In genomic region chr4:80183196-80184052, GRCh38 we compare ENCODE assay signal across 8 cellular contexts. TPM values are rescaled to one million over a fixed set of nuclear protein-coding genes. Genes with fewer than 3 reads are reported as not detected.
DNase-seq lines count a peak whose midpoint lies in the region; ATAC-seq and TF ChIP-seq lines count a peak whose summit lies in the region.

No MANE protein-coding gene starts in this region.

- peak; percentile 41 for ATAC-seq in GM19328 (IDR thresholded peaks at IDR 0.05; ENCODE audit: unreplicated experiment)
- peak; percentile 41 for ATAC-seq in HG03521 (IDR thresholded peaks at IDR 0.05; ENCODE audit: unreplicated experiment)
- peak; percentile 37 for ATAC-seq in activated CD8-positive, alpha-beta T cell treated with anti-CD3 and anti-CD28 coated beads for 36 hours

- H3K4me3 ChIP-seq in AG04450 (ENCODE audit: low read depth, low read length) (peak overlapping the region; percentile 90), fibroblast of villous mesenchyme (ENCODE audit: low read depth, low read length) (peak overlapping the region; percentile 71)

- intact Hi-C loops in activated CD8-positive, alpha-beta T cell treated with anti-CD3 and anti-CD28 coated beads for 36 hours (cut with micrococcal nuclease): loop anchor here (2.0 to 5.0 kb wide), 3 partner anchors 17 to 176 kb away; no protein-coding TSS in a partner anchor

- CTCF ChIA-PET in AG04450 (lab: Charles Lee): interaction anchor here (0.6 to 10.3 kb wide), 19 partner anchors 9 to 1075 kb away, joined by 3 to 82 read pairs (median 4); partner anchors contain the start of genes ANTXR2 and PRDM8
- CTCF ChIA-PET in activated CD8-positive, alpha-beta T cell treated with anti-CD3 and anti-CD28 coated beads for 36 hours (lab: Charles Lee): interaction anchor here (0.6 to 11.8 kb wide), 28 partner anchors 11 to 1231 kb away, joined by 3 to 153 read pairs (median 4); partner anchors contain the start of gene ANTXR2

- TF ChIP-seq CTCF in AG04450 (IDR thresholded peaks at IDR 0.05; ENCODE audit: low read depth, low read length): no peak
- no peak for TF ChIP-seq CTCF in activated CD8-positive, alpha-beta T cell treated with anti-CD3 and anti-CD28 coated beads for 36 hours (IDR thresholded peaks at IDR 0.05)
- TF ChIP-seq CTCF in fibroblast of villous mesenchyme (IDR thresholded peaks at IDR 0.05; ENCODE audit: insufficient read depth, low read depth, low read length): no peak
- no peak for TF ChIP-seq CTCF in osteocyte (IDR thresholded peaks at IDR 0.05)

- peaks cover 52% of the 10 kb centered on the region for H3K4me1 Mint-ChIP-seq in activated CD8-positive, alpha-beta T cell treated with anti-CD3 and anti-CD28 coated beads for 36 hours (ENCODE audit: low read depth)
- peaks cover 25% of the 10 kb centered on the region for H3K4me1 Mint-ChIP-seq in osteocyte (ENCODE audit: unreplicated experiment)

- H3K36me3 Mint-ChIP-seq in activated CD8-positive, alpha-beta T cell treated with anti-CD3 and anti-CD28 coated beads for 36 hours (ENCODE audit: low read depth): peaks cover 8% of the 10 kb centered on the region
- no peaks in the 10 kb centered on the region for H3K36me3 Mint-ChIP-seq in osteocyte (ENCODE audit: unreplicated experiment)

- H3K27me3 ChIP-seq in AG04450 (ENCODE audit: control insufficient read depth, insufficient read depth, low read length): no peaks in the 10 kb centered on the region

- H3K9me3 Mint-ChIP-seq in activated CD8-positive, alpha-beta T cell treated with anti-CD3 and anti-CD28 coated beads for 36 hours: peaks cover 17% of the 10 kb centered on the region
- H3K9me3 Mint-ChIP-seq in osteocyte (ENCODE audit: unreplicated experiment): peaks cover 10% of the 10 kb centered on the region

- H3K27ac Mint-ChIP-seq in activated CD8-positive, alpha-beta T cell treated with anti-CD3 and anti-CD28 coated beads for 36 hours: peak overlapping the region; percentile 92
- H3K27ac Mint-ChIP-seq in osteocyte (ENCODE audit: unreplicated experiment): no peak overlapping the region

- H3K9me3 ChIP-seq in AG04450 (ENCODE audit: control insufficient read depth, insufficient read depth, low read length): peaks cover 10% of the 10 kb centered on the region; the same call in 1 of the 2 replicates

- H3K27ac ChIP-seq in AG04450 (ENCODE audit: low read depth, low read length): peak overlapping the region; percentile 61

- H3K4me3 Mint-ChIP-seq in activated CD8-positive, alpha-beta T cell treated with anti-CD3 and anti-CD28 coated beads for 36 hours: peak overlapping the region; percentile 85
- peak overlapping the region; percentile 81 for H3K4me3 Mint-ChIP-seq in osteocyte (ENCODE audit: unreplicated experiment)

- peaks cover 10% of the 10 kb centered on the region for H3K27me3 Mint-ChIP-seq in activated CD8-positive, alpha-beta T cell treated with anti-CD3 and anti-CD28 coated beads for 36 hours
- peaks cover 61% of the 10 kb centered on the region for H3K27me3 Mint-ChIP-seq in osteocyte (ENCODE audit: unreplicated experiment)

- POLR2A ChIA-PET in AG04450 (lab: Yijun Ruan, JAX): interaction anchor here (1.5 to 4.3 kb wide), 3 partner anchors 19 to 166 kb away, joined by 3 to 25 read pairs (median 5); partner anchors contain the start of gene ANTXR2
- POLR2A ChIA-PET in activated CD8-positive, alpha-beta T cell treated with anti-CD3 and anti-CD28 coated beads for 36 hours (lab: Charles Lee): interaction anchor here (0.7 to 5.9 kb wide), 6 partner anchors 11 to 114 kb away, joined by 3 to 40 read pairs (median 8); no protein-coding TSS in a partner anchor

- DNase-seq in AG04450 (ENCODE audit: low read depth, low spot score): no peak
- peak; percentile 57 for DNase-seq in activated CD8-positive, alpha-beta T cell treated with anti-CD3 and anti-CD28 coated beads for 36 hours
- DNase-seq in fibroblast of villous mesenchyme (ENCODE audit: low read depth): peak; percentile 20
- DNase-seq in osteocyte (ENCODE audit: extremely low spot score, unreplicated experiment): no peak
- no peak for DNase-seq in NCI-H345 (lab: John Stamatoyannopoulos, UW)
- DNase-seq in HK-2 (ENCODE audit: unreplicated experiment): no peak

RNA-seq across cellular contexts. Expression of gene PRDM8, which starts 13.9 kb away (rescaled TPM):
- 12.8 and 14.3 TPM in 2 replicates for polyA plus RNA-seq in AG04450 (2011; rRNA removed)
- 9.4 and 10.9 TPM in 2 replicates for polyA minus RNA-seq in AG04450 (2011; rRNA and poly(A)+ RNA removed)
- 1 to 10 TPM; 2.8 to 3.2 TPM for total RNA-seq in activated CD8-positive, alpha-beta T cell treated with anti-CD3 and anti-CD28 coated beads for 36 hours
- total RNA-seq in fibroblast of villous mesenchyme: 7.3 and 7.7 TPM in 2 replicates
- 0.10 and 0.13 TPM in 2 replicates for total RNA-seq in osteocyte

Comparison
In these comparisons a context has a peak if more than half of its experiments do, and no peak if none do; other contexts are left out.
1. DNase-seq: peak in activated CD8-positive, alpha-beta T cell treated with anti-CD3 and anti-CD28 coated beads for 36 hours (single experiment) and fibroblast of villous mesenchyme (single experiment); none in AG04450 (single experiment), osteocyte (single experiment), NCI-H345 (single experiment) and HK-2 (single experiment).
2. Peak in every context shown above with its lines, with median percentiles within 50 percentile points of each other: ATAC-seq.